In the genomic region with DNA sequence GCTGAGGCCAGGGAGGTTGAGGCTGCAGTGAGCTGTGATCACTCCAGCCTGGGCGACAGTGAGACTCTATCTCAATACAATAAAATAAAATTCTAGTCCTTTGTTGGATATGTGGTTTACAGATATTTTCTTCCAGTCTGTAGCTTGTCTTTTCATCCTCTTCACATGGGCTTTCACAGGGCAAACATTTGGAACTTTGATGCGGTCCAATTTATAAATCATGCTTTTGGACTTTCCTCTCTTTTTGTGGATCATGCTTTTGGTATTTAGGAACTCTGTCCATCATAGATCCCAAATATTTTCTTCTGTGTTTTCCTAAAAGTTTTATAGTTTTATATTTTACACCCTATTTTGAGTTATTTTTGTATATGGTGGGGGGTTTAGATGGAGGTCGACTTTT, we compare ENCODE assay signal across 25 cellular contexts.
"Had no signal": no experiment of that assay in that cellular context is flagged by ENCODE, and none has a peak within 500 bp of the region (broad histone marks: within the 10 kb centered on the region; RNA-seq: fewer than 3 reads in every experiment).

No MANE protein-coding gene starts in this region.

- H3K27ac Mint-ChIP-seq: activated naive CD4-positive, alpha-beta T cell treated with anti-CD3 and anti-CD28 coated beads, Interleukin-2, amount 10 ng/mL, durations not matched to agents 7 days and 5 days; naive B cell; nephron progenitor cell; stimulated activated effector memory CD8-positive, alpha-beta T cell treated with anti-CD3 and anti-CD28 coated beads, Interleukin-12 subunit alpha, Interleukin-12 subunit beta, amount 100 ng/mL, for 72 hours had no signal

- DNase-seq: activated CD4-positive, alpha-beta T cell treated with anti-CD3 and anti-CD28 coated beads for 48 hours; activated CD4-positive, alpha-beta T cell treated with anti-CD3 and anti-CD28 coated beads, Interleukin-2, amount 50 U/mL, for 48 hours; activated CD8-positive, alpha-beta memory T cell treated with anti-CD3 and anti-CD28 coated beads for 24 hours; activated gamma-delta T cell; activated naive CD4-positive, alpha-beta T cell treated with anti-CD3 and anti-CD28 coated beads, Interleukin-2, amount 10 ng/mL, durations not matched to agents 7 days and 5 days; amniotic stem cell; brain microvascular endothelial cell; effector CD4-positive, alpha-beta T cell; left ventricle myocardium superior; naive B cell; nephron progenitor cell; pancreas; psoas muscle; sigmoid colon; small intestine; stimulated activated CD4-positive, alpha-beta T cell treated with anti-CD3 and anti-CD28 coated beads, Interleukin-4, amount 100 ng/mL, for 24 hours; stimulated activated naive CD8-positive, alpha-beta T cell treated with anti-CD3 and anti-CD28 coated beads, Interleukin-15, amount 100 ng/mL, for 72 hours; substantia nigra; T-helper 1 cell; upper lobe of left lung had no signal

- H3K27ac ChIP-seq: brain microvascular endothelial cell, esophagus muscularis mucosa, pancreas, psoas muscle, sigmoid colon, upper lobe of left lung, vagina, VCaP had no signal

- H3K4me3 Mint-ChIP-seq: activated naive CD4-positive, alpha-beta T cell treated with anti-CD3 and anti-CD28 coated beads, Interleukin-2, amount 10 ng/mL, durations not matched to agents 7 days and 5 days; nephron progenitor cell; stimulated activated effector memory CD8-positive, alpha-beta T cell treated with anti-CD3 and anti-CD28 coated beads, Interleukin-12 subunit alpha, Interleukin-12 subunit beta, amount 100 ng/mL, for 72 hours; stimulated activated naive CD8-positive, alpha-beta T cell treated with anti-CD3 and anti-CD28 coated beads, Interleukin-15, amount 100 ng/mL, for 72 hours had no signal

- H3K4me3 ChIP-seq: esophagus muscularis mucosa, pancreas, psoas muscle, sigmoid colon, upper lobe of left lung, vagina had no signal

- ATAC-seq: activated CD4-positive, CD25-positive, alpha-beta regulatory T cell treated with anti-CD3 and anti-CD28 coated beads, Interleukin-2, amount 50 U/mL, for 24 hours; left ventricle myocardium superior; pancreas; psoas muscle; stimulated activated effector memory CD8-positive, alpha-beta T cell treated with anti-CD3 and anti-CD28 coated beads, Interleukin-12 subunit alpha, Interleukin-12 subunit beta, amount 100 ng/mL, for 72 hours; stimulated activated naive CD8-positive, alpha-beta T cell treated with anti-CD3 and anti-CD28 coated beads, Interleukin-15, amount 100 ng/mL, for 72 hours had no signal

- H3K27me3 Mint-ChIP-seq: activated naive CD4-positive, alpha-beta T cell treated with anti-CD3 and anti-CD28 coated beads, Interleukin-2, amount 10 ng/mL, durations not matched to agents 7 days and 5 days; naive B cell; stimulated activated naive CD8-positive, alpha-beta T cell treated with anti-CD3 and anti-CD28 coated beads, Interleukin-15, amount 100 ng/mL, for 72 hours had no signal

- H3K36me3 ChIP-seq: brain microvascular endothelial cell, esophagus muscularis mucosa, pancreas, sigmoid colon, upper lobe of left lung, vagina had no signal

- H3K9me3 Mint-ChIP-seq: activated naive CD4-positive, alpha-beta T cell treated with anti-CD3 and anti-CD28 coated beads, Interleukin-2, amount 10 ng/mL, durations not matched to agents 7 days and 5 days; stimulated activated effector memory CD8-positive, alpha-beta T cell treated with anti-CD3 and anti-CD28 coated beads, Interleukin-12 subunit alpha, Interleukin-12 subunit beta, amount 100 ng/mL, for 72 hours; stimulated activated naive CD8-positive, alpha-beta T cell treated with anti-CD3 and anti-CD28 coated beads, Interleukin-15, amount 100 ng/mL, for 72 hours had no signal

- H3K9me3 ChIP-seq: esophagus muscularis mucosa, pancreas, psoas muscle, sigmoid colon, upper lobe of left lung, vagina had no signal

- H3K27me3 ChIP-seq: brain microvascular endothelial cell, esophagus muscularis mucosa, pancreas, sigmoid colon, upper lobe of left lung, vagina had no signal
